Comparison of ENCODE assay signal across 8 cellular contexts in the genomic region with DNA sequence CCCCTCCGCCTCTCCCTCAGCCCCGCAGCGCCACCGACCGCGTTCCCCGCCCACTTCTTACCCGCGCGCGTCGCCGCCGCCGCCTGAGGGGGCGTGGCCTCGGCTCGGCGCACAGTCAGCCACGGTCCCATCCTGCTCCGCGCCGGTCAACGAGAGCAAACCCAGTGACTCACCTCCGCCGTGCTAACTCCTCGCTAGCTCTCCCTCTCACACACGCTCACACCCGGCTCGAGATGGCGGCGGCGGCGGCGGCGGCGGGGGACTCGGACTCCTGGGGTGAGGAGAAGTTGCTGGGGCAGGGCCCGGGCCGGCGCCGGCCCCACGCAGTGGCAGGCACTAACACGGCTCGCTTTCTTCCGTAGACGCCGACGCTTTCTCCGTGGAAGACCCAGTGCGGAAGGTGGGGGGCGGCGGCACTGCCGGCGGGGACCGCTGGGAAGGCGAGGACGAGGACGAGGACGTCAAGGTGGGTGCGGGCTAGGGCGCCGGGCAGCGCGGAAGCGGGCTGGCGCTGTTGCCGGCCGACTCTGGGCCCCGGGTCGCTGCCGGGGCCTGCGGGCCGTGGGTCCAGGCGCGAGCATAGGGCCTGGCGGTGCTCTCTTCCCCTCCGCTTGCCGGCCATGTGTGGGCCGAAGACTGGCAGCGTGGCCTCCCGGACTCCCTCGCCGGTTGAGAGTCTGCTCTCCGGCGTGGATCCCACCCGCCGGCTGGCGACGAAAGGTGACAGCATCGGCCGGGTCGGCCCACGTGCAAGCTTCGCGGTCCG. TPM values are rescaled to one million over a fixed set of nuclear protein-coding genes. Genes with fewer than 3 reads are reported as not detected.
DNase-seq lines count a peak whose midpoint lies in the region; TF ChIP-seq lines count a peak whose summit lies in the region.

TSS of gene EIF3J (plus strand) at position 186 of the 766 bp plus-strand sequence. CDS start at position 234, 48 bp downstream.

- H3K9me3 Mint-ChIP-seq in neural crest cell = no peaks in the 10 kb centered on the region

- TF ChIP-seq CTCF in Loucy (conservative IDR thresholded peaks at IDR 0.05; ENCODE audit: low read length) (no peak), fibroblast of villous mesenchyme (IDR thresholded peaks at IDR 0.05; ENCODE audit: insufficient read depth, low read depth, low read length) (no peak), neural crest cell (conservative IDR thresholded peaks at IDR 0.05) (no peak), stomach (IDR thresholded peaks at IDR 0.05) (no peak)

- H3K9me2 ChIP-seq in Loucy (replicated peaks; ENCODE audit: low read depth, low read length) = no peaks in the 10 kb centered on the region

- intact Hi-C loops in stomach (cut with DNase I; ENCODE audit: low total_unique reads) = no loop called here

- peaks cover 14% of the 10 kb centered on the region for H3K36me3 Mint-ChIP-seq in neural crest cell (ENCODE audit: low read depth)

- peak within 1 kb of the TSS; percentile 94 for H3K27ac Mint-ChIP-seq in neural crest cell (ENCODE audit: unreplicated experiment)

- no peak for TF ChIP-seq EP300 in stomach (IDR thresholded peaks at IDR 0.05)

- peaks cover 46% of the 10 kb centered on the region for H3K4me1 ChIP-seq in Loucy (ENCODE audit: insufficient read depth, low read length, poor library complexity, severe bottlenecking)
- peaks cover 25 to 69% (median 48%) of the 10 kb centered on the region in 4 donors for H3K4me1 ChIP-seq in stomach

- peak within 1 kb of the TSS; percentile 89 for H3K4me3 ChIP-seq in H7 (ENCODE audit: insufficient read depth, low read depth, low read length)
- H3K4me3 ChIP-seq in Loucy (ENCODE audit: low read length, poor library complexity, severe bottlenecking) = peak within 1 kb of the TSS; percentile 88
- peak within 1 kb of the TSS; percentile 89 for H3K4me3 ChIP-seq in fibroblast of villous mesenchyme (ENCODE audit: low read depth, low read length)
- peak within 1 kb of the TSS; percentile 75 to 97 (median 92) for H3K4me3 ChIP-seq in stomach

- WGBS in stomach, 5 donors = 0 to 1% (median 0%) methylated on average over 28 to 95 of the region's 97 CpGs

- peak within 1 kb of the TSS; percentile 88 for H3K9ac ChIP-seq in Loucy (ENCODE audit: low read depth, low read length, poor library complexity, severe bottlenecking)

- H3K4me3 Mint-ChIP-seq in neural crest cell = peak within 1 kb of the TSS; percentile 89

- peak within 1 kb of the TSS; percentile 96 for H3K4me2 ChIP-seq in Loucy (ENCODE audit: low read depth, low read length, poor library complexity, severe bottlenecking)

- H3K79me2 ChIP-seq in Loucy (ENCODE audit: insufficient read depth, low read length) = peaks cover 64% of the 10 kb centered on the region

- peak within 1 kb of the TSS; percentile 98 to 99 (median 99) for H3K27ac ChIP-seq in stomach

- no peaks in the 10 kb centered on the region for H3K27me3 Mint-ChIP-seq in neural crest cell (ENCODE audit: low read depth)

- H3K9me3 ChIP-seq in Loucy (ENCODE audit: insufficient read depth, low read depth, low read length) (no peaks in the 10 kb centered on the region), stomach (no peaks in the 10 kb centered on the region)

- peaks cover 5% of the 10 kb centered on the region; the same call in 1 of the 2 replicates for H3K36me3 ChIP-seq in H7 (replicated peaks; ENCODE audit: control insufficient read depth, insufficient read depth, low read length)
- no peaks in the 10 kb centered on the region for H3K36me3 ChIP-seq in Loucy (ENCODE audit: insufficient read depth, low read length)
- H3K36me3 ChIP-seq in stomach = peaks cover 5 to 37% (median 21%) of the 10 kb centered on the region in 4 donors

- H2AFZ ChIP-seq in Loucy (ENCODE audit: low read length) = peak within 1 kb of the TSS; percentile 88

- TF ChIP-seq POLR2A in stomach (IDR thresholded peaks at IDR 0.05) = peak in 2 of 4 donors; percentile 66 to 75

- no peaks in the 10 kb centered on the region for H3F3A ChIP-seq in Loucy (ENCODE audit: low read depth)

- no peaks in the 10 kb centered on the region for H3K27me3 ChIP-seq in H7 (ENCODE audit: control insufficient read depth, insufficient read depth, low read length)
- H3K27me3 ChIP-seq in Loucy (ENCODE audit: insufficient read depth, low read length, poor library complexity, severe bottlenecking) = no peaks in the 10 kb centered on the region
- H3K27me3 ChIP-seq in stomach = no peaks in the 10 kb centered on the region

- H3K4me1 Mint-ChIP-seq in neural crest cell = peaks cover 41% of the 10 kb centered on the region

- DNase-seq in ELF-1 (ENCODE audit: low read depth, low spot score) = peak; percentile 96
- DNase-seq in H7 = peak; percentile 96
- DNase-seq in SHP77 treated with DMSO at 0.1 percent for 48 hours (lab: John Stamatoyannopoulos, UW) = peak; percentile 85
- peak; percentile 90 for DNase-seq in activated gamma-delta T cell (lab: John Stamatoyannopoulos, UW)
- peak; percentile 97 for DNase-seq in fibroblast of villous mesenchyme (ENCODE audit: low read depth)
- DNase-seq in neural crest cell (ENCODE audit: low read depth, low spot score) = peak; percentile 78
- peak; percentile 94 for DNase-seq in stomach

- peaks cover 30% of the 10 kb centered on the region for H4K20me1 ChIP-seq in Loucy (ENCODE audit: insufficient read depth, low read length, poor library complexity, severe bottlenecking)

RNA-seq across cellular contexts. Expression of gene EIF3J, which starts in this region (rescaled TPM):
- 32.7 and 34.3 TPM in 2 replicates for total RNA-seq in H7 (2014; rRNA removed; shearing (Covaris generic))
- total RNA-seq in fibroblast of villous mesenchyme (39.3 and 52.2 TPM in 2 replicates), neural crest cell (118 and 128 TPM in 2 replicates), stomach (100 to 1,000 TPM in 1 of 5 donors, 10 to 100 TPM in 4; 42.6 to 100 (median 61.6) TPM)
- polyA plus RNA-seq in stomach = 10 to 100 TPM; 41.5 to 53.9 (median 44.1) TPM

Comparison
In these comparisons a context has a peak if more than half of its experiments do, and no peak if none do; other contexts are left out.
1. Peak in every context shown above with its lines: DNase-seq, H3K4me3 ChIP-seq and H3K27ac ChIP-seq.